ENCODE assay signal across 8 cellular contexts in genomic region chr1:111204211-111204883, GRCh38. TPM values are rescaled to one million over a fixed set of nuclear protein-coding genes. Genes with fewer than 3 reads are reported as not detected.
DNase-seq lines count a peak whose midpoint lies in the region; ATAC-seq and TF ChIP-seq lines count a peak whose summit lies in the region.

No MANE protein-coding gene starts in this region.

- ATAC-seq in HG02798 (IDR thresholded peaks at IDR 0.05; ENCODE audit: poor library complexity, unreplicated experiment) (peak; percentile 80), left cardiac atrium (peak; percentile 78 to 87)

- TF ChIP-seq CTCF in spleen (IDR thresholded peaks at IDR 0.05 in 8 of 11, conservative IDR thresholded peaks at IDR 0.05 in 3 of 11) = peak in 2 of 11 experiments; percentile 21 to 32

- 1 to 9% (median 2%) methylated on average over 14 to 58 of the region's 58 CpGs for WGBS in spleen, 5 donors

- H3K9me3 ChIP-seq in spleen = no peaks in the 10 kb centered on the region

- intact Hi-C loops in left cardiac atrium (cut with DNase I) = no loop called here
- intact Hi-C loops in spleen (cut with DNase I; ENCODE audit: low total_unique reads) = no loop called here

- H3K27ac ChIP-seq in spleen = peak overlapping the region; percentile 96 to 100 (median 98)

- peak overlapping the region; percentile 58 to 88 (median 79) for H3K4me3 ChIP-seq in spleen

- peak; percentile 30 for DNase-seq in DMS 273 (lab: John Stamatoyannopoulos, UW; ENCODE audit: unreplicated experiment)
- DNase-seq in DMS 273 treated with DMSO at 0.1 percent for 48 hours (lab: John Stamatoyannopoulos, UW) = no peak
- peak; percentile 65 to 77 for DNase-seq in NOMO-1 (lab: John Stamatoyannopoulos, UW; ENCODE audit: unreplicated experiment in 2 of 2)
- peak; percentile 61 for DNase-seq in activated gamma-delta T cell (lab: John Stamatoyannopoulos, UW)
- peak; percentile 57 for DNase-seq in left cardiac atrium
- DNase-seq in spleen = peak; percentile 98
- no peak for DNase-seq in SKM-1 (lab: John Stamatoyannopoulos, UW; ENCODE audit: unreplicated experiment)

- TF ChIP-seq POLR2A in spleen (IDR thresholded peaks at IDR 0.05) = peak in 2 of 3 donors; percentile 45 to 80

- H3K27me3 ChIP-seq in spleen (replicated peaks in 1 of 7) = no peaks in the 10 kb centered on the region

- peaks cover 0 to 9% (median under 1%) of the 10 kb centered on the region in 6 donors for H3K36me3 ChIP-seq in spleen

- peaks cover 36 to 83% (median 65%) of the 10 kb centered on the region in 6 donors for H3K4me1 ChIP-seq in spleen

RNA-seq across cellular contexts. Expression of gene DENND2D, which starts 3.9 kb away (rescaled TPM):
- total RNA-seq in left cardiac atrium (10 to 100 TPM in 1 of 2 donors, 1 to 10 TPM in 1; 8.6 to 10.6 TPM), spleen (100 to 1,000 TPM; 127 to 182 (median 153) TPM)
- 100 to 1,000 TPM in 2 of 3 donors, 10 to 100 TPM in 1; 90.3 to 106 (median 101) TPM for polyA plus RNA-seq in spleen

RNA-seq across cellular contexts. Expression of gene CHI3L2, which starts 23.2 kb away (rescaled TPM):
- total RNA-seq in left cardiac atrium = 10 to 100 TPM; 11.7 to 36.8 TPM
- 10 to 100 TPM in 6 of 7 donors, 1 to 10 TPM in 1; 6.0 to 58.3 (median 25.6) TPM for total RNA-seq in spleen
- polyA plus RNA-seq in spleen = 100 to 1,000 TPM in 1 of 3 donors, 10 to 100 TPM in 2; 40.1 to 159 (median 59.2) TPM

Comparison
In these comparisons a context has a peak if more than half of its experiments do, and no peak if none do; other contexts are left out.
1. DNase-seq: peak in DMS 273 (single experiment), NOMO-1 (2 of 2), activated gamma-delta T cell (single experiment), left cardiac atrium (single experiment) and spleen (single experiment); none in DMS 273 treated with DMSO at 0.1 percent for 48 hours (single experiment) and SKM-1 (single experiment).
2. RNA of gene DENND2D, which starts 3.9 kb away (total RNA-seq): 127 to 182 TPM in spleen; 8.6 to 10.6 TPM in left cardiac atrium; every median in the first group is over 10 times any median in the second.